In the genomic region with DNA sequence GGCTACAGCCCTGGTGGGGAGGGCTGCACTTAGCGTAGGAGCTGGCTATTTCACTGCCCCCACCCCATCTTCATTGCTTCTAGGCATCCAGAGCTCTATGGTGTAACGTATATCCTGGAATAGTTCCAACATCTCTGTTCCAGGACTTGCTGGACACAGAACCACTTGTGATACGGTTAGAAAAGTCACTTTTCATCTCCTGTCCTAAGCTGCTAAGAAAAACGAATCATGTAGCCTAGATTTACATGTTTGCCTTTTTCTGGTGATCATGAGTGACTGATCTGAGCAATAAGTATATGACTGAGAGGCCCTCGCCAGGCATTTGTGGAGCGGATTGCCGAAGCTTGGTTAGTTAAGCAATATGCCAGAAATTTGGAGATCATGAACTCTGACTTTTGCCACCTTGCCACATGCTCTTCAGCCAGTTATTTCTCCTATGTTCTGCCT, we compare ENCODE assay signal across 14 cellular contexts. TPM values are rescaled to one million over a fixed set of nuclear protein-coding genes. Genes with fewer than 3 reads are reported as not detected.
DNase-seq lines count a peak whose midpoint lies in the region; ATAC-seq and TF ChIP-seq lines count a peak whose summit lies in the region.
"Had no signal": no experiment of that assay in that cellular context is flagged by ENCODE, and none has a peak within 500 bp of the region (broad histone marks: within the 10 kb centered on the region; RNA-seq: fewer than 3 reads in every experiment).

No MANE protein-coding gene starts in this region.

- in situ Hi-C loops in IMR-90 (cut with MboI; ENCODE audit: low sequenced_read_pairs) = no loop called here
- in situ Hi-C loops in GM13976 (cut with MboI; ENCODE audit: low sequenced_read_pairs, unreplicated experiment) = no loop called here

- H3K27me3 ChIP-seq in IMR-90 (ENCODE audit: control insufficient read depth, insufficient read depth, low read length) (no peaks in the 10 kb centered on the region), body of pancreas (no peaks in the 10 kb centered on the region)

- peak overlapping the region; percentile 61; the same call in 1 of the 2 replicates for H3K23ac ChIP-seq in IMR-90 (ENCODE audit: low read depth, low read length)

- peak overlapping the region; percentile 22; the same call in 2 of the 3 replicates for H2BK15ac ChIP-seq in IMR-90 (ENCODE audit: low read depth, low read length)

- TF ChIP-seq CTCF in IMR-90 (conservative IDR thresholded peaks at IDR 0.05; ENCODE audit: low read depth, low read length) (no peak), body of pancreas (IDR thresholded peaks at IDR 0.05) (no peak), GM13976 (IDR thresholded peaks at IDR 0.05; ENCODE audit: borderline replicate concordance, control extremely low read depth, extremely low read depth, insufficient read depth, missing control alignments) (no peak)

- H4K20me1 ChIP-seq in IMR-90 (ENCODE audit: insufficient read depth, low read length) = no peaks in the 10 kb centered on the region

- H3K4ac ChIP-seq in IMR-90 (ENCODE audit: low read depth, low read length) = peak overlapping the region; percentile 78

- H3K36me3 ChIP-seq in IMR-90 (ENCODE audit: control insufficient read depth, insufficient read depth, low read length) (no peaks in the 10 kb centered on the region), body of pancreas (replicated peaks in 1 of 2; ENCODE audit: insufficient read depth in 1 of 2, low read depth in 2 of 2) (no peaks in the 10 kb centered on the region)

- TF ChIP-seq RAD21 in IMR-90 (IDR thresholded peaks at IDR 0.05; ENCODE audit: low read length) = no peak

- H3K4me2 ChIP-seq in IMR-90 (ENCODE audit: low read depth, low read length) = no peak overlapping the region

- peak overlapping the region; percentile 61; the same call in 1 of the 2 replicates for H3K27ac ChIP-seq in IMR-90 (ENCODE audit: insufficient read depth, low read length)
- peak overlapping the region in 3 of 4 donors; percentile 57 to 73 (median 72) for H3K27ac ChIP-seq in body of pancreas
- peak overlapping the region in 20 of 21 experiments; percentile 32 to 86 (median 72) for H3K27ac ChIP-seq in skin epidermis

- TF ChIP-seq POLR2A in IMR-90 (IDR thresholded peaks at IDR 0.05; ENCODE audit: low read depth, low read length) (no peak), body of pancreas (IDR thresholded peaks at IDR 0.05) (no peak)

- H2AK5ac ChIP-seq in IMR-90 (ENCODE audit: low read depth, low read length) = peak overlapping the region; percentile 63

- POLR2A ChIA-PET in IMR-90 (lab: Charles Lee; ENCODE audit: unreplicated experiment) = no interaction called here

- H4K8ac ChIP-seq in IMR-90 (ENCODE audit: low read depth in 2 of 2, low read length in 2 of 2) = peak overlapping the region; percentile 19 to 50; a peak in 3 of 4 replicates

- no peaks in the 10 kb centered on the region for H3K9me3 Mint-ChIP-seq in stimulated activated effector memory CD8-positive, alpha-beta T cell treated with anti-CD3 and anti-CD28 coated beads, Interleukin-12 subunit alpha, Interleukin-12 subunit beta, amount 100 ng/mL, for 72 hours
- H3K9me3 Mint-ChIP-seq in activated CD4-positive, alpha-beta T cell treated with anti-CD3 and anti-CD28 coated beads, Interleukin-2, amount 10 ng/mL, durations not matched to agents 24 days and 14 days = no peaks in the 10 kb centered on the region
- H3K9me3 Mint-ChIP-seq: activated CD4-positive, alpha-beta T cell treated with anti-CD3 and anti-CD28 coated beads, Interleukin-2, amount 10 ng/mL, durations not matched to agents 7 days and 5 days had no signal

- no peak overlapping the region for H3K4me3 ChIP-seq in IMR-90 (ENCODE audit: insufficient read depth, low read depth, low read length)
- no peak overlapping the region for H3K4me3 ChIP-seq in body of pancreas
- no peak overlapping the region for H3K4me3 ChIP-seq in skin epidermis

- H3K18ac ChIP-seq in IMR-90 (ENCODE audit: low read depth, low read length) = peak overlapping the region; percentile 18; the same call in 1 of the 2 replicates

- peak overlapping the region; percentile 82 for H2BK120ac ChIP-seq in IMR-90 (ENCODE audit: low read depth, low read length)

- 0 out of 2 replicates have a peak overlapping the region, but pooled peaks have one; percentile 10 for H3K9ac ChIP-seq in IMR-90 (ENCODE audit: low read depth, low read length)

- DNase-seq in IMR-90 = no peak
- no peak for DNase-seq in body of pancreas
- peak; percentile 72 for DNase-seq in left kidney (ENCODE audit: low read depth, low spot score)
- no peak for DNase-seq in stimulated activated effector memory CD8-positive, alpha-beta T cell treated with anti-CD3 and anti-CD28 coated beads, Interleukin-12 subunit alpha, Interleukin-12 subunit beta, amount 100 ng/mL, for 72 hours (ENCODE audit: low spot score in 2 of 2)
- DNase-seq in GM13976 (ENCODE audit: low spot score) = no peak
- DNase-seq in activated CD4-positive, alpha-beta T cell treated with anti-CD3 and anti-CD28 coated beads, Interleukin-2, amount 10 ng/mL, durations not matched to agents 24 days and 14 days = no peak
- DNase-seq in SKM-1 treated with dmso at 0.1 percent for 144 hours (lab: John Stamatoyannopoulos, UW; ENCODE audit: unreplicated experiment) = no peak
- DNase-seq: activated CD4-positive, alpha-beta T cell treated with anti-CD3 and anti-CD28 coated beads, Interleukin-2, amount 10 ng/mL, durations not matched to agents 7 days and 5 days; activated T-cell treated with anti-CD3 and anti-CD28 coated beads, Interleukin-2, amount 50 U/mL, for 48 hours; effector CD8-positive, alpha-beta T cell; glutamatergic neuron; NCI-H1436; NCI-H510A had no signal

- no peaks in the 10 kb centered on the region for H3K4me1 Mint-ChIP-seq in stimulated activated effector memory CD8-positive, alpha-beta T cell treated with anti-CD3 and anti-CD28 coated beads, Interleukin-12 subunit alpha, Interleukin-12 subunit beta, amount 100 ng/mL, for 72 hours
- H3K4me1 Mint-ChIP-seq in activated CD4-positive, alpha-beta T cell treated with anti-CD3 and anti-CD28 coated beads, Interleukin-2, amount 10 ng/mL, durations not matched to agents 24 days and 14 days = no peaks in the 10 kb centered on the region
- H3K4me1 Mint-ChIP-seq: activated CD4-positive, alpha-beta T cell treated with anti-CD3 and anti-CD28 coated beads, Interleukin-2, amount 10 ng/mL, durations not matched to agents 7 days and 5 days had no signal

- no TSS peak for BruUV-seq in IMR-90 (replicated peaks; lab: Mats Ljungman, UMichigan)

- intact Hi-C loops in IMR-90 (cut with micrococcal nuclease) (no loop called here), body of pancreas (cut with DNase I) (no loop called here)
- intact Hi-C loops in activated CD4-positive, alpha-beta T cell treated with anti-CD3 and anti-CD28 coated beads, Interleukin-2, amount 10 ng/mL, durations not matched to agents 24 days and 14 days (cut with micrococcal nuclease) = no loop called here

- ATAC-seq in IMR-90 (ENCODE audit: low read depth) (no peak), body of pancreas (no peak)
- ATAC-seq in stimulated activated effector memory CD8-positive, alpha-beta T cell treated with anti-CD3 and anti-CD28 coated beads, Interleukin-12 subunit alpha, Interleukin-12 subunit beta, amount 100 ng/mL, for 72 hours = no peak

- no peak overlapping the region for H3K4me3 Mint-ChIP-seq in stimulated activated effector memory CD8-positive, alpha-beta T cell treated with anti-CD3 and anti-CD28 coated beads, Interleukin-12 subunit alpha, Interleukin-12 subunit beta, amount 100 ng/mL, for 72 hours
- H3K4me3 Mint-ChIP-seq in activated CD4-positive, alpha-beta T cell treated with anti-CD3 and anti-CD28 coated beads, Interleukin-2, amount 10 ng/mL, durations not matched to agents 24 days and 14 days = no peak overlapping the region
- H3K4me3 Mint-ChIP-seq: activated CD4-positive, alpha-beta T cell treated with anti-CD3 and anti-CD28 coated beads, Interleukin-2, amount 10 ng/mL, durations not matched to agents 7 days and 5 days had no signal

- no CpG with 5 or more reads among the region's 7 CpGs for WGBS in IMR-90 (ENCODE audit: extremely low coverage in 2 of 2, insufficient read length in 1 of 2), 2 experiments
- 67 to 77% methylated on average over 6 to 7 of the region's 7 CpGs for WGBS in body of pancreas, 2 donors

- H3K56ac ChIP-seq in IMR-90 (ENCODE audit: extremely low read depth, insufficient read depth, low read length) = no peak overlapping the region

- H3K79me1 ChIP-seq in IMR-90 (ENCODE audit: low read depth in 1 of 2, low read length in 2 of 2) = no peaks in the 10 kb centered on the region

- H3K4me1 ChIP-seq in IMR-90 (ENCODE audit: control insufficient read depth, insufficient read depth, low read length) = peaks cover 13% of the 10 kb centered on the region
- peaks cover 17% of the 10 kb centered on the region for H3K4me1 ChIP-seq in body of pancreas

- no peak overlapping the region for H4K5ac ChIP-seq in IMR-90 (ENCODE audit: low read depth, low read length)

- CTCF ChIA-PET in IMR-90 (lab: Yijun Ruan, JAX) = interaction anchor here (1.3 to 1.4 kb wide), 2 partner anchors 10 to 262 kb away, joined by 4 to 5 read pairs; no protein-coding TSS in a partner anchor

- H2AFZ ChIP-seq in IMR-90 (replicated peaks; ENCODE audit: low read length, poor library complexity) = peak overlapping the region; percentile 18

- H3K27ac Mint-ChIP-seq in stimulated activated effector memory CD8-positive, alpha-beta T cell treated with anti-CD3 and anti-CD28 coated beads, Interleukin-12 subunit alpha, Interleukin-12 subunit beta, amount 100 ng/mL, for 72 hours = no peak overlapping the region
- no peak overlapping the region for H3K27ac Mint-ChIP-seq in activated CD4-positive, alpha-beta T cell treated with anti-CD3 and anti-CD28 coated beads, Interleukin-2, amount 10 ng/mL, durations not matched to agents 24 days and 14 days
- H3K27ac Mint-ChIP-seq: activated CD4-positive, alpha-beta T cell treated with anti-CD3 and anti-CD28 coated beads, Interleukin-2, amount 10 ng/mL, durations not matched to agents 7 days and 5 days had no signal

- peak overlapping the region; percentile 63; the same call in 1 of the 2 replicates for H3K14ac ChIP-seq in IMR-90 (replicated peaks; ENCODE audit: low read depth, low read length)

- dilution Hi-C loops in IMR-90 (cut with HindIII; ENCODE audit: low sequenced_read_pairs, unreplicated experiment) = no loop called here

- H3K27me3 Mint-ChIP-seq in activated CD4-positive, alpha-beta T cell treated with anti-CD3 and anti-CD28 coated beads, Interleukin-2, amount 10 ng/mL, durations not matched to agents 24 days and 14 days = no peaks in the 10 kb centered on the region
- H3K27me3 Mint-ChIP-seq: activated CD4-positive, alpha-beta T cell treated with anti-CD3 and anti-CD28 coated beads, Interleukin-2, amount 10 ng/mL, durations not matched to agents 7 days and 5 days had no signal

- H3K36me3 Mint-ChIP-seq in stimulated activated effector memory CD8-positive, alpha-beta T cell treated with anti-CD3 and anti-CD28 coated beads, Interleukin-12 subunit alpha, Interleukin-12 subunit beta, amount 100 ng/mL, for 72 hours = no peaks in the 10 kb centered on the region
- no peaks in the 10 kb centered on the region for H3K36me3 Mint-ChIP-seq in activated CD4-positive, alpha-beta T cell treated with anti-CD3 and anti-CD28 coated beads, Interleukin-2, amount 10 ng/mL, durations not matched to agents 24 days and 14 days (ENCODE audit: low read depth)

- H2BK5ac ChIP-seq in IMR-90 (ENCODE audit: low read depth, low read length, poor library complexity, severe bottlenecking) = peak overlapping the region; percentile 55

- peak overlapping the region; percentile 12 for H2AK9ac ChIP-seq in IMR-90 (replicated peaks; ENCODE audit: low read depth, low read length, poor library complexity)

- H4K91ac ChIP-seq in IMR-90 (ENCODE audit: insufficient read depth, low read depth, low read length) = peak overlapping the region; percentile 79

- H3K9me1 ChIP-seq in IMR-90 (ENCODE audit: insufficient read depth, low read length) = peaks cover 4% of the 10 kb centered on the region

- H3K9me3 ChIP-seq in IMR-90 (ENCODE audit: control insufficient read depth, insufficient read depth, low read length) (no peaks in the 10 kb centered on the region), body of pancreas (no peaks in the 10 kb centered on the region)

- H2BK20ac ChIP-seq in IMR-90 (ENCODE audit: low read depth, low read length) = peak overlapping the region; percentile 81

RNA-seq across cellular contexts. Expression of gene SRP9, which starts 41.0 kb away (rescaled TPM):
- total RNA-seq in IMR-90 (2012; rRNA removed) = 230 and 484 TPM in 2 replicates
- polyA plus RNA-seq in IMR-90 (2012; rRNA removed) = 205 and 295 TPM in 2 replicates
- 118 and 134 TPM in 2 replicates for polyA plus RNA-seq in IMR-90 (2012; cell fraction: cytosol; rRNA removed)
- polyA plus RNA-seq in IMR-90 (2012; cell fraction: nucleus; rRNA removed; ENCODE audit: low replicate concordance) = 48.5 and 140 TPM in 2 replicates
- 10 to 100 TPM; 48.5 to 86.6 TPM for total RNA-seq in body of pancreas
- 232 and 244 TPM in 2 replicates for total RNA-seq in activated CD4-positive, alpha-beta T cell treated with anti-CD3 and anti-CD28 coated beads, Interleukin-2, amount 10 ng/mL, durations not matched to agents 24 days and 14 days
